In the genomic region with DNA sequence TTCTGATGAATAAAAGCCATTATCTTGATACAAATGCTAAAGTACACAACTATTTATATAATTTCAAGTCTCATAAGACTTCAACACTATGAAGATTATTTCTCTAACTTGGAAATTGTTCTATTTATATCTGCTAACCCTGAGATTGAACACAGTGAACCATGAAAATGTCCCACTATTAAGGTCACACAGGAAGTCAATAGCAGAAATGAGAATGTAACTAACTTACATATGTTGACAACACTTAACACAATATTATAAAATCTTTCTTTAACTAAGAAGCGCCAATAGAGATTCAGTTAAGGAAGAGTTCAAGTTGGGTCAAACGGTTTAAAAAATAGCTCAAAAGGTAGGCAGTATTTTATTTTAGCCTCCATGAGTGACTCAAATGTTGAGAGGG, we compare ENCODE assay signal across 16 cellular contexts.
"Had no signal": no experiment of that assay in that cellular context is flagged by ENCODE, and none has a peak within 500 bp of the region (broad histone marks: within the 10 kb centered on the region; RNA-seq: fewer than 3 reads in every experiment).

No MANE protein-coding gene starts in this region.

- H3K27ac ChIP-seq: adrenal gland, coronary artery, left ventricle myocardium inferior, testis, upper lobe of right lung had no signal

- ATAC-seq: activated T-helper 17 cell treated with anti-CD3 and anti-CD28 coated beads, Interleukin-2, amount 50 U/mL, for 72 hours; stimulated activated naive CD8-positive, alpha-beta T cell treated with anti-CD3 and anti-CD28 coated beads, Interleukin-15, Interleukin-2, amounts not matched to agents 100 U/mL and 50 U/mL, for 24 hours; upper lobe of right lung had no signal

- H3K36me3 ChIP-seq: adrenal gland, left ventricle myocardium inferior, upper lobe of right lung had no signal

- H3K4me1 ChIP-seq: adrenal gland, testis, upper lobe of right lung had no signal

- H3K27me3 ChIP-seq: adrenal gland, testis, upper lobe of right lung had no signal

- H3K9me3 Mint-ChIP-seq: nephron progenitor cell had no signal

- FAIRE-seq: kidney had no signal

- H3K4me3 Mint-ChIP-seq: activated naive CD4-positive, alpha-beta T cell treated with anti-CD3 and anti-CD28 coated beads for 36 hours; activated T-helper 17 cell treated with anti-CD3 and anti-CD28 coated beads, Interleukin-2, amount 50 U/mL, for 72 hours; nephron progenitor cell had no signal

- H3K27me3 Mint-ChIP-seq: activated T-helper 17 cell treated with anti-CD3 and anti-CD28 coated beads, Interleukin-2, amount 50 U/mL, for 72 hours had no signal

- H3K4me3 ChIP-seq: adrenal gland, coronary artery, left ventricle myocardium inferior, testis, upper lobe of right lung had no signal

- DNase-seq: activated CD4-positive, alpha-beta T cell treated with anti-CD3 and anti-CD28 coated beads for 48 hours; activated CD8-positive, alpha-beta memory T cell treated with anti-CD3 and anti-CD28 coated beads for 24 hours; activated naive CD4-positive, alpha-beta T cell treated with anti-CD3 and anti-CD28 coated beads for 36 hours; caudate nucleus; effector CD8-positive, alpha-beta T cell; kidney; left ventricle myocardium inferior; mesenchymal stem cell; nephron progenitor cell; stimulated activated CD4-positive, alpha-beta T cell treated with anti-CD3 and anti-CD28 coated beads, Interleukin-12 subunit alpha, Interleukin-12 subunit beta, amount 100 ng/mL, for 4 hours; stimulated activated naive CD8-positive, alpha-beta T cell treated with anti-CD3 and anti-CD28 coated beads, Interleukin-15, Interleukin-2, amounts not matched to agents 100 U/mL and 50 U/mL, for 24 hours; testis; upper lobe of right lung had no signal

- H3K9me3 ChIP-seq: adrenal gland, testis, upper lobe of right lung had no signal

- H3K27ac Mint-ChIP-seq: activated naive CD4-positive, alpha-beta T cell treated with anti-CD3 and anti-CD28 coated beads for 36 hours; activated T-helper 17 cell treated with anti-CD3 and anti-CD28 coated beads, Interleukin-2, amount 50 U/mL, for 72 hours; nephron progenitor cell had no signal
